In the genomic region with DNA sequence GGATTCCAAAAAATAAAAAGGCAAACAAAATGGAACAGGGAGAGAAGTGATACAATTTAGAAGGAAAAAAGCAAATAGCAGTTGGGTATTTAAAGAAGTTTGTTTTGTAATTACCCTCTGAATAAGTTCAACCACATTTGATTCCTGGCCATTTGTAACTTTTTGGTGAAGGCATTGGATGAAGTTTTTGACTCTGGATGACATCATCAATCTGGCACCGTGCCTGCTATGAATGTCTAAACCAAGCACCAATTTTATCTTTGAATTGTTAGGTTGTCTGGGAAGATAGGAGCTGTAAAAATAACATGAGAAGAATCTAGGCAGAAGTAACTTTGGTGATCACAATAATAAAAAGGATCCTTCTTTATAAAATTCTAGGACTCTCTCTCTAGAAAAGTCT, we compare ENCODE assay signal across 37 cellular contexts. TPM values are rescaled to one million over a fixed set of nuclear protein-coding genes. Genes with fewer than 3 reads are reported as not detected.
A peak's percentile ranks its signal among the peaks of the same experiment; 100 is the strongest.
DNase-seq lines count a peak whose midpoint lies in the region; ATAC-seq, FAIRE-seq and TF ChIP-seq lines count a peak whose summit lies in the region.
"Had no signal": no experiment of that assay in that cellular context is flagged by ENCODE, and none has a peak within 500 bp of the region (broad histone marks: within the 10 kb centered on the region; RNA-seq: fewer than 3 reads in every experiment).

No MANE protein-coding gene starts in this region.

- H2AFZ ChIP-seq in HepG2 (ENCODE audit: low read length) (no peak overlapping the region), endothelial cell of umbilical vein (ENCODE audit: low read depth, low read length) (no peak overlapping the region)

- no peak for ATAC-seq in HepG2
- no peak for ATAC-seq in right lobe of liver
- ATAC-seq: activated naive CD4-positive, alpha-beta T cell treated with anti-CD3 and anti-CD28 coated beads, Interleukin-2, amount 50 U/mL, for 72 hours; activated T-helper 17 cell treated with anti-CD3 and anti-CD28 coated beads, Interleukin-2, amount 50 U/mL, for 72 hours; heart right ventricle; left colon; sciatic nerve; stimulated activated effector memory CD8-positive, alpha-beta T cell treated with anti-CD3 and anti-CD28 coated beads, Interleukin-12 subunit alpha, Interleukin-12 subunit beta, amount 100 ng/mL, for 72 hours had no signal

- no peak overlapping the region for H3K4me3 ChIP-seq in HepG2 (replicated peaks in 1 of 3; ENCODE audit: insufficient read depth in 1 of 3, low read depth in 2 of 3, low read length in 3 of 3)
- no peak overlapping the region for H3K4me3 ChIP-seq in right lobe of liver
- no peak overlapping the region for H3K4me3 ChIP-seq in endothelial cell of umbilical vein (replicated peaks in 1 of 3; ENCODE audit: insufficient read depth in 1 of 3, low read depth in 1 of 3, low read length in 3 of 3)
- no peak overlapping the region for H3K4me3 ChIP-seq in uterus
- H3K4me3 ChIP-seq: ascending aorta, dorsolateral prefrontal cortex, heart right ventricle had no signal

- no peak for DNase-seq in HepG2 (ENCODE audit: low spot score)
- DNase-seq in right lobe of liver, result no peak
- peak; percentile 56 for DNase-seq in OCI-M1 (lab: John Stamatoyannopoulos, UW)
- peak; percentile 49 for DNase-seq in endothelial cell of umbilical vein (ENCODE audit: low read depth, low spot score)
- no peak for DNase-seq in HUDEP-2 (lab: John Stamatoyannopoulos, UW; ENCODE audit: unreplicated experiment in 76 of 76)
- DNase-seq in SIG-M5 (lab: John Stamatoyannopoulos, UW), result no peak
- DNase-seq in iPS-NIHi7 (ENCODE audit: extremely low spot score), result no peak
- DNase-seq in uterus, result no peak
- DNase-seq: activated CD4-positive, alpha-beta memory T cell treated with anti-CD3 and anti-CD28 coated beads, Interleukin-2, amount 10 ng/mL, durations not matched to agents 7 days and 5 days; activated CD4-positive, CD25-positive, alpha-beta regulatory T cell treated with anti-CD3 and anti-CD28 coated beads, Interleukin-2, amount 50 U/mL, for 72 hours; activated CD8-positive, alpha-beta memory T cell treated with anti-CD3 and anti-CD28 coated beads, Interleukin-2, amount 50 U/mL, for 48 hours; Caco-2; DMS79 treated with DMSO at 0.1 percent for 48 hours; dorsolateral prefrontal cortex; foreskin fibroblast; H9; heart right ventricle; left colon; NCI-H187; NCI-H526; stimulated activated CD4-positive, alpha-beta T cell treated with anti-CD3 and anti-CD28 coated beads, Interleukin-12 subunit alpha, Interleukin-12 subunit beta, amount 100 ng/mL, for 4 hours; stimulated activated CD4-positive, alpha-beta T cell treated with anti-CD3 and anti-CD28 coated beads, Interleukin-4, amount 100 ng/mL, for 24 hours; T-helper 1 cell had no signal

- H3K79me2 ChIP-seq in HepG2 (ENCODE audit: insufficient read depth, low read length) (no peaks in the 10 kb centered on the region), endothelial cell of umbilical vein (ENCODE audit: control insufficient read depth, insufficient read depth, low read length) (no peaks in the 10 kb centered on the region)

- no peak overlapping the region for H3K9ac ChIP-seq in HepG2 (ENCODE audit: insufficient read depth, low read depth, low read length)
- H3K9ac ChIP-seq in endothelial cell of umbilical vein (replicated peaks; ENCODE audit: extremely low read depth, insufficient read depth, low read length), result no peak overlapping the region
- H3K9ac ChIP-seq: KMS-11 had no signal

- TF ChIP-seq CTCF in HepG2 (CRISPR knock-in tag; IDR thresholded peaks at IDR 0.05) (no peak), right lobe of liver (IDR thresholded peaks at IDR 0.05) (no peak), endothelial cell of umbilical vein (IDR thresholded peaks at IDR 0.05; ENCODE audit: extremely low read depth in 1 of 2, insufficient read depth in 1 of 2, low read depth in 1 of 2, low read length in 2 of 2) (no peak), uterus (IDR thresholded peaks at IDR 0.05) (no peak)

- H4K20me1 ChIP-seq in HepG2 (ENCODE audit: insufficient read depth, low read length) (no peaks in the 10 kb centered on the region; the same call in 1 of the 2 replicates), endothelial cell of umbilical vein (replicated peaks; ENCODE audit: control insufficient read depth, extremely low read depth, insufficient read depth, low read length) (no peaks in the 10 kb centered on the region)

- in situ Hi-C loops in HepG2 (cut with HindIII; ENCODE audit: extremely low pct_ligation_motif_present, low pct_unique_long_range_greater_than_20kb), result no loop called here

- H3K36me3 ChIP-seq in HepG2 (replicated peaks in 1 of 2; ENCODE audit: control insufficient read depth in 1 of 2, insufficient read depth in 2 of 2, low read length in 2 of 2) (no peaks in the 10 kb centered on the region), right lobe of liver (no peaks in the 10 kb centered on the region), endothelial cell of umbilical vein (ENCODE audit: control insufficient read depth in 2 of 2, extremely low read depth in 1 of 2, insufficient read depth in 2 of 2, low read length in 2 of 2) (no peaks in the 10 kb centered on the region), uterus (no peaks in the 10 kb centered on the region)
- H3K36me3 ChIP-seq: ascending aorta, heart right ventricle had no signal

- no peaks in the 10 kb centered on the region for H3K9me1 ChIP-seq in endothelial cell of umbilical vein (replicated peaks; ENCODE audit: control insufficient read depth, extremely low read depth, insufficient read depth, low read length)

- H3K4me2 ChIP-seq in HepG2 (ENCODE audit: low read depth, low read length), result no peak overlapping the region
- no peak overlapping the region for H3K4me2 ChIP-seq in endothelial cell of umbilical vein (ENCODE audit: insufficient read depth, low read length)

- BruUV-seq in HepG2 (replicated peaks; lab: Mats Ljungman, UMichigan) (no TSS peak), endothelial cell of umbilical vein (replicated peaks; lab: Mats Ljungman, UMichigan) (no TSS peak)

- POLR2A ChIA-PET in HepG2 (lab: Yijun Ruan, JAX) (no interaction called here), endothelial cell of umbilical vein (lab: Charles Lee) (no interaction called here)

- H3K9me3 ChIP-seq in HepG2 (ENCODE audit: low read length) (no peaks in the 10 kb centered on the region), right lobe of liver (no peaks in the 10 kb centered on the region), endothelial cell of umbilical vein (replicated peaks; ENCODE audit: control insufficient read depth, insufficient read depth, low read length) (no peaks in the 10 kb centered on the region), uterus (no peaks in the 10 kb centered on the region)
- H3K9me3 ChIP-seq: ascending aorta, Caco-2 had no signal

- FAIRE-seq in HepG2 (lab: Jason Lieb, UNC) (no peak), endothelial cell of umbilical vein (lab: Jason Lieb, UNC) (no peak)
- FAIRE-seq: GM18507, TTC549 had no signal

- H3K27me3 ChIP-seq in HepG2 (ENCODE audit: control insufficient read depth in 1 of 2, insufficient read depth in 2 of 2, low read length in 2 of 2) (no peaks in the 10 kb centered on the region; a peak in 1 of 5 replicates), right lobe of liver (no peaks in the 10 kb centered on the region), endothelial cell of umbilical vein (ENCODE audit: control insufficient read depth in 2 of 2, insufficient read depth in 2 of 2, low read length in 2 of 2) (peaks cover 0 to 1% of the 10 kb centered on the region in 2 experiments), uterus (no peaks in the 10 kb centered on the region)
- H3K27me3 ChIP-seq: ascending aorta, heart right ventricle had no signal

- no peaks in the 10 kb centered on the region for H3K4me1 ChIP-seq in HepG2 (ENCODE audit: insufficient read depth, low read length)
- no peaks in the 10 kb centered on the region for H3K4me1 ChIP-seq in right lobe of liver
- no peaks in the 10 kb centered on the region for H3K4me1 ChIP-seq in endothelial cell of umbilical vein (ENCODE audit: control insufficient read depth, extremely low read depth, insufficient read depth, low read length)
- H3K4me1 ChIP-seq in uterus, result no peaks in the 10 kb centered on the region
- H3K4me1 ChIP-seq: ascending aorta, Caco-2, heart right ventricle had no signal

- intact Hi-C loops in HepG2 (cut with micrococcal nuclease; ENCODE audit: unreplicated experiment), result no loop called here
- intact Hi-C loops in right lobe of liver (cut with DNase I), result no loop called here
- intact Hi-C loops in endothelial cell of umbilical vein (cut with micrococcal nuclease), result no loop called here
- intact Hi-C loops in uterus (cut with DNase I; ENCODE audit: low total_unique reads), result no loop called here

- no peak for TF ChIP-seq EP300 in HepG2 (IDR thresholded peaks at IDR 0.05; ENCODE audit: low read depth in 2 of 2, low read length in 2 of 2)
- TF ChIP-seq EP300 in HepG2 (CRISPR knock-in tag; IDR thresholded peaks at IDR 0.05; ENCODE audit: borderline replicate concordance), result no peak

- dilution Hi-C loops in endothelial cell of umbilical vein (cut with MboI; ENCODE audit: extremely low pct_ligation_motif_present, low sequenced_read_pairs), result no loop called here

- 5% methylated on average over 1 of the region's 1 CpG for whole genome bisulfite sequencing in HepG2 (ENCODE audit: low lambda C conversion rate)
- 35% methylated on average over 1 of the region's 1 CpG for WGBS in right lobe of liver (ENCODE audit: insufficient coverage, low coverage, low lambda C conversion rate, missing lambda C conversion rate)

- CTCF ChIA-PET in HepG2 (lab: Yijun Ruan, JAX; ENCODE audit: low intra/inter-chr PET ratio, low total read pairs), result no interaction called here
- CTCF ChIA-PET in endothelial cell of umbilical vein (lab: Charles Lee), result no interaction called here

- no peak overlapping the region for H3K27ac ChIP-seq in HepG2 (ENCODE audit: extremely low read length, insufficient read depth, low read length)
- H3K27ac ChIP-seq in right lobe of liver, result no peak overlapping the region
- no peak overlapping the region for H3K27ac ChIP-seq in endothelial cell of umbilical vein (ENCODE audit: insufficient read depth, low read depth, low read length)
- no peak overlapping the region for H3K27ac ChIP-seq in uterus
- H3K27ac ChIP-seq: ascending aorta, dorsolateral prefrontal cortex, heart right ventricle had no signal

- no peak for TF ChIP-seq RAD21 in HepG2 (CRISPR knock-in tag; IDR thresholded peaks at IDR 0.05)

- TF ChIP-seq POLR2A in HepG2 (IDR thresholded peaks at IDR 0.05; ENCODE audit: insufficient read depth in 1 of 2, low read depth in 2 of 2, low read length in 2 of 2), result no peak
- no peak for TF ChIP-seq POLR2A in right lobe of liver (IDR thresholded peaks at IDR 0.05)
- no peak for TF ChIP-seq POLR2A in endothelial cell of umbilical vein (IDR thresholded peaks at IDR 0.05; ENCODE audit: low read depth, low read length)
- TF ChIP-seq POLR2A in uterus (IDR thresholded peaks at IDR 0.05), result no peak

RNA-seq across cellular contexts. Expression of a gene that starts 29.5 kb away (rescaled TPM):
- total RNA-seq in HepG2 (2016; rRNA removed; fragmentation: Illumina TruSeq; extraction: Trizol), result not detected in 2 replicates
- not detected in 2 replicates for total RNA-seq in HepG2 (2016; cell fraction: cytosol; rRNA removed; fragmentation: Illumina TruSeq; extraction: Trizol; ENCODE audit: low read depth)
- total RNA-seq in HepG2 (2016; cell fraction: insoluble cytoplasmic fraction; rRNA removed; fragmentation: Illumina TruSeq; extraction: Trizol), result not detected in 2 replicates
- not detected in 2 replicates for total RNA-seq in HepG2 (2016; cell fraction: membrane; rRNA removed; fragmentation: Illumina TruSeq; extraction: Trizol)
- total RNA-seq in HepG2 (2016; cell fraction: nucleus; rRNA removed; fragmentation: Illumina TruSeq; extraction: Trizol), result not detected in 2 replicates
- not detected in 2 replicates for polyA plus RNA-seq in HepG2 (2011; rRNA removed)
- polyA plus RNA-seq in HepG2 (2011; cell fraction: cytosol; rRNA removed), result not detected in 2 replicates
- not detected in 2 replicates for polyA plus RNA-seq in HepG2 (2011; cell fraction: nucleus; rRNA removed)
- polyA plus RNA-seq in HepG2 (2012), result not detected in 2 replicates
- polyA plus RNA-seq in HepG2 (2016; cell fraction: cytosol; fragmentation: Illumina TruSeq; extraction: Trizol; ENCODE audit: low read depth), result not detected in 2 replicates
- polyA plus RNA-seq in HepG2 (2016; cell fraction: insoluble cytoplasmic fraction; fragmentation: Illumina TruSeq; extraction: Trizol; ENCODE audit: low read depth), result not detected in 2 replicates
- not detected in 2 replicates for polyA plus RNA-seq in HepG2 (2016; cell fraction: membrane; fragmentation: Illumina TruSeq; extraction: Trizol; ENCODE audit: low read depth)
- not detected in 2 replicates for polyA plus RNA-seq in HepG2 (2016; cell fraction: nucleus; fragmentation: Illumina TruSeq; extraction: Trizol; ENCODE audit: insufficient read depth, low read depth)
- not detected in 2 replicates for polyA minus RNA-seq in HepG2 (2011; rRNA and poly(A)+ RNA removed; ENCODE audit: low replicate concordance)
- not detected in 2 replicates for polyA minus RNA-seq in HepG2 (2011; cell fraction: cytosol; rRNA and poly(A)+ RNA removed)
- not detected in 2 replicates for polyA minus RNA-seq in HepG2 (2011; cell fraction: nucleus; rRNA and poly(A)+ RNA removed)
- not detected for total RNA-seq in right lobe of liver
- not detected in 2 replicates for total RNA-seq in endothelial cell of umbilical vein
- not detected in 2 replicates for polyA plus RNA-seq in endothelial cell of umbilical vein
- polyA plus RNA-seq in endothelial cell of umbilical vein (2011; cell fraction: cytosol; rRNA removed), result not detected in 2 replicates
- polyA plus RNA-seq in endothelial cell of umbilical vein (2011; cell fraction: nucleus; rRNA removed), result not detected in 2 replicates
- not detected in 2 replicates for polyA plus RNA-seq in endothelial cell of umbilical vein (2012)
- not detected in 2 replicates for polyA minus RNA-seq in endothelial cell of umbilical vein
- not detected for polyA minus RNA-seq in endothelial cell of umbilical vein (2011; cell fraction: cytosol; rRNA and poly(A)+ RNA removed)
- not detected in 2 replicates for polyA minus RNA-seq in endothelial cell of umbilical vein (2011; cell fraction: nucleus; rRNA and poly(A)+ RNA removed)
- not detected for total RNA-seq in uterus
- total RNA-seq: activated CD4-positive, alpha-beta memory T cell treated with anti-CD3 and anti-CD28 coated beads, Interleukin-2, amount 10 ng/mL, durations not matched to agents 7 days and 5 days; activated naive CD4-positive, alpha-beta T cell treated with anti-CD3 and anti-CD28 coated beads, Interleukin-2, amount 50 U/mL, for 72 hours; activated T-helper 17 cell treated with anti-CD3 and anti-CD28 coated beads, Interleukin-2, amount 50 U/mL, for 72 hours; ascending aorta; Caco-2; dorsolateral prefrontal cortex; H9; heart right ventricle; HT-29; left colon; mammary epithelial cell; neural crest cell; RPMI7951; sciatic nerve; SK-MEL-5 had no signal
- polyA plus RNA-seq: BJ, mammary epithelial cell had no signal

RNA-seq across cellular contexts. Expression of a gene that starts 50.0 kb away (rescaled TPM):
- total RNA-seq in HepG2 (2016; rRNA removed; fragmentation: Illumina TruSeq; extraction: Trizol), result not detected in 2 replicates
- not detected in 2 replicates for total RNA-seq in HepG2 (2016; cell fraction: cytosol; rRNA removed; fragmentation: Illumina TruSeq; extraction: Trizol; ENCODE audit: low read depth)
- not detected in 2 replicates for total RNA-seq in HepG2 (2016; cell fraction: insoluble cytoplasmic fraction; rRNA removed; fragmentation: Illumina TruSeq; extraction: Trizol)
- not detected in 2 replicates for total RNA-seq in HepG2 (2016; cell fraction: membrane; rRNA removed; fragmentation: Illumina TruSeq; extraction: Trizol)
- 0.34 TPM in 1 of 2 replicates, not detected in the other for total RNA-seq in HepG2 (2016; cell fraction: nucleus; rRNA removed; fragmentation: Illumina TruSeq; extraction: Trizol)
- polyA plus RNA-seq in HepG2 (2011; rRNA removed), result not detected in 2 replicates
- polyA plus RNA-seq in HepG2 (2011; cell fraction: cytosol; rRNA removed), result not detected in 2 replicates
- polyA plus RNA-seq in HepG2 (2011; cell fraction: nucleus; rRNA removed), result not detected in 2 replicates
- polyA plus RNA-seq in HepG2 (2012), result not detected in 2 replicates
- polyA plus RNA-seq in HepG2 (2016; cell fraction: cytosol; fragmentation: Illumina TruSeq; extraction: Trizol; ENCODE audit: low read depth), result not detected in 2 replicates
- polyA plus RNA-seq in HepG2 (2016; cell fraction: insoluble cytoplasmic fraction; fragmentation: Illumina TruSeq; extraction: Trizol; ENCODE audit: low read depth), result not detected in 2 replicates
- polyA plus RNA-seq in HepG2 (2016; cell fraction: membrane; fragmentation: Illumina TruSeq; extraction: Trizol; ENCODE audit: low read depth), result not detected in 2 replicates
- polyA plus RNA-seq in HepG2 (2016; cell fraction: nucleus; fragmentation: Illumina TruSeq; extraction: Trizol; ENCODE audit: insufficient read depth, low read depth), result not detected in 2 replicates
- polyA minus RNA-seq in HepG2 (2011; rRNA and poly(A)+ RNA removed; ENCODE audit: low replicate concordance), result not detected in 2 replicates
- polyA minus RNA-seq in HepG2 (2011; cell fraction: cytosol; rRNA and poly(A)+ RNA removed), result not detected in 2 replicates
- 0.12 TPM in 1 of 2 replicates, not detected in the other for polyA minus RNA-seq in HepG2 (2011; cell fraction: nucleus; rRNA and poly(A)+ RNA removed)
- total RNA-seq in right lobe of liver, result not detected
- not detected in 2 replicates for total RNA-seq in endothelial cell of umbilical vein
- polyA plus RNA-seq in endothelial cell of umbilical vein, result 0.03 TPM in 1 of 2 replicates, not detected in the other
- not detected in 2 replicates for polyA plus RNA-seq in endothelial cell of umbilical vein (2011; cell fraction: cytosol; rRNA removed)
- polyA plus RNA-seq in endothelial cell of umbilical vein (2011; cell fraction: nucleus; rRNA removed), result not detected in 2 replicates
- polyA plus RNA-seq in endothelial cell of umbilical vein (2012), result not detected in 2 replicates
- not detected in 2 replicates for polyA minus RNA-seq in endothelial cell of umbilical vein
- polyA minus RNA-seq in endothelial cell of umbilical vein (2011; cell fraction: cytosol; rRNA and poly(A)+ RNA removed), result not detected
- not detected in 2 replicates for polyA minus RNA-seq in endothelial cell of umbilical vein (2011; cell fraction: nucleus; rRNA and poly(A)+ RNA removed)
- total RNA-seq in uterus, result not detected
- total RNA-seq: activated CD4-positive, alpha-beta memory T cell treated with anti-CD3 and anti-CD28 coated beads, Interleukin-2, amount 10 ng/mL, durations not matched to agents 7 days and 5 days; activated naive CD4-positive, alpha-beta T cell treated with anti-CD3 and anti-CD28 coated beads, Interleukin-2, amount 50 U/mL, for 72 hours; activated T-helper 17 cell treated with anti-CD3 and anti-CD28 coated beads, Interleukin-2, amount 50 U/mL, for 72 hours; ascending aorta; Caco-2; dorsolateral prefrontal cortex; H9; heart right ventricle; HT-29; left colon; mammary epithelial cell; neural crest cell; RPMI7951; sciatic nerve; SK-MEL-5 had no signal
- polyA plus RNA-seq: BJ had no signal

Comparison
In these comparisons a context has a peak if more than half of its experiments do, and no peak if none do; other contexts are left out.
1. DNase-seq: peak in OCI-M1 (single experiment) and endothelial cell of umbilical vein (single experiment); none in HepG2 (single experiment), right lobe of liver (0 of 3), HUDEP-2 (0 of 76), SIG-M5 (single experiment), iPS-NIHi7 (single experiment) and uterus (0 of 2).